In the genomic region with DNA sequence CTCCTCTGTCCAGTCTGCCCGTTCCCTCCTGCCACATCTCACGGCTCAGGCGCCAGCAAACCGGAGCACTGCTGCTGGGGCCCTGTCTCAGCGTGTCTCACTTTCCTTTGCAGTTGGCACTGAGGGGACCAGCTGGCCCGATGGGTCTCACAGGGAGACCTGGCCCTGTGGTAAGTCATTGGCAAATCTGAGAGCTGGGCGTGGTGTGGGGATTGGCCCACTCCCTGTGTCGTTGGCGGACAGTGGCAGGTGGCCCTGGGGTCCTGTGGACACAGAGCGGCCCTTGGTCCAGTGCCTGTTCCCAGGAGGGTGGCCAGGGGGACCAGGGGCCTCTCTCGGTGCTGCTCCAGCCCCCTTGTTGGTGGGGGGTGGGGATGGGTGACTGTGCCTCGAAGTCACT, we compare ENCODE assay signal across 26 cellular contexts.
"Had no signal": no experiment of that assay in that cellular context is flagged by ENCODE, and none has a peak within 500 bp of the region (broad histone marks: within the 10 kb centered on the region; RNA-seq: fewer than 3 reads in every experiment).

No MANE protein-coding gene starts in this region.

- H3K27ac ChIP-seq: dorsolateral prefrontal cortex, gastrocnemius medialis, left lung, neural progenitor cell, prostate gland, right atrium auricular region, spleen, testis, tibial artery had no signal

- DNase-seq: dorsolateral prefrontal cortex; effector CD4-positive, alpha-beta T cell; foreskin fibroblast; gastrocnemius medialis; head of caudate nucleus; kidney; left cardiac atrium; left lung; mesenchymal stem cell; mucosa of descending colon; naive thymus-derived CD4-positive, alpha-beta T cell; nucleus accumbens; spleen; stimulated activated CD4-positive, alpha-beta T cell treated with anti-CD3 and anti-CD28 coated beads, Interleukin-4, amount 100 ng/mL, for 4 hours; stimulated activated naive CD8-positive, alpha-beta T cell treated with anti-CD3 and anti-CD28 coated beads, Interleukin-15, Interleukin-2, amounts not matched to agents 100 U/mL and 50 U/mL, for 24 hours; substantia nigra; testis; tibial artery had no signal

- H3K4me1 ChIP-seq: gastrocnemius medialis, left lung, neural progenitor cell, prostate gland, right atrium auricular region, spleen, testis, tibial artery had no signal

- H3K9ac ChIP-seq: neural progenitor cell had no signal

- H3K36me3 ChIP-seq: gastrocnemius medialis, left lung, neural progenitor cell, prostate gland had no signal

- H3K4me3 Mint-ChIP-seq: mesothelial cell of epicardium; naive thymus-derived CD4-positive, alpha-beta T cell; nephron; neural progenitor cell; stimulated activated memory B cell treated with anti-CD40 and anti-IgM and Interleukin-4, amounts not matched to agents 10 μg/mL and 1 μg/mL and 100 μg/mL, for 72 hours; type B pancreatic cell had no signal

- H3K27me3 Mint-ChIP-seq: naive thymus-derived CD4-positive, alpha-beta T cell; type B pancreatic cell had no signal

- ATAC-seq: gastrocnemius medialis; left cardiac atrium; left lung; mucosa of descending colon; naive thymus-derived CD4-positive, alpha-beta T cell; sciatic nerve; stimulated activated memory B cell treated with anti-CD40 and anti-IgM and Interleukin-4, amounts not matched to agents 10 μg/mL and 1 μg/mL and 100 μg/mL, for 72 hours; stimulated activated naive CD8-positive, alpha-beta T cell treated with anti-CD3 and anti-CD28 coated beads, Interleukin-15, Interleukin-2, amounts not matched to agents 100 U/mL and 50 U/mL, for 24 hours had no signal

- H3K36me3 Mint-ChIP-seq: naive thymus-derived CD4-positive, alpha-beta T cell; stimulated activated memory B cell treated with anti-CD40 and anti-IgM and Interleukin-4, amounts not matched to agents 10 μg/mL and 1 μg/mL and 100 μg/mL, for 72 hours had no signal

- H3K4me1 Mint-ChIP-seq: mesothelial cell of epicardium; naive thymus-derived CD4-positive, alpha-beta T cell; neural progenitor cell; stimulated activated memory B cell treated with anti-CD40 and anti-IgM and Interleukin-4, amounts not matched to agents 10 μg/mL and 1 μg/mL and 100 μg/mL, for 72 hours had no signal

- H3K4me3 ChIP-seq: dorsolateral prefrontal cortex, gastrocnemius medialis, left lung, mucosa of descending colon, neural progenitor cell, prostate gland, right atrium auricular region, spleen, testis, tibial artery had no signal

- H3K9me3 Mint-ChIP-seq: mesothelial cell of epicardium, nephron, neural progenitor cell, type B pancreatic cell had no signal

- H3K27ac Mint-ChIP-seq: mesothelial cell of epicardium; naive thymus-derived CD4-positive, alpha-beta T cell; nephron; neural progenitor cell; stimulated activated memory B cell treated with anti-CD40 and anti-IgM and Interleukin-4, amounts not matched to agents 10 μg/mL and 1 μg/mL and 100 μg/mL, for 72 hours; type B pancreatic cell had no signal

- H3K27me3 ChIP-seq: dorsolateral prefrontal cortex, left lung, neural progenitor cell, right atrium auricular region, spleen, testis, tibial artery had no signal

- H3K4me2 ChIP-seq: neural progenitor cell had no signal

- H2AFZ ChIP-seq: neural progenitor cell had no signal

- H3K9me3 ChIP-seq: gastrocnemius medialis, left lung, prostate gland, right atrium auricular region, spleen, testis, tibial artery had no signal
